In the genomic region with DNA sequence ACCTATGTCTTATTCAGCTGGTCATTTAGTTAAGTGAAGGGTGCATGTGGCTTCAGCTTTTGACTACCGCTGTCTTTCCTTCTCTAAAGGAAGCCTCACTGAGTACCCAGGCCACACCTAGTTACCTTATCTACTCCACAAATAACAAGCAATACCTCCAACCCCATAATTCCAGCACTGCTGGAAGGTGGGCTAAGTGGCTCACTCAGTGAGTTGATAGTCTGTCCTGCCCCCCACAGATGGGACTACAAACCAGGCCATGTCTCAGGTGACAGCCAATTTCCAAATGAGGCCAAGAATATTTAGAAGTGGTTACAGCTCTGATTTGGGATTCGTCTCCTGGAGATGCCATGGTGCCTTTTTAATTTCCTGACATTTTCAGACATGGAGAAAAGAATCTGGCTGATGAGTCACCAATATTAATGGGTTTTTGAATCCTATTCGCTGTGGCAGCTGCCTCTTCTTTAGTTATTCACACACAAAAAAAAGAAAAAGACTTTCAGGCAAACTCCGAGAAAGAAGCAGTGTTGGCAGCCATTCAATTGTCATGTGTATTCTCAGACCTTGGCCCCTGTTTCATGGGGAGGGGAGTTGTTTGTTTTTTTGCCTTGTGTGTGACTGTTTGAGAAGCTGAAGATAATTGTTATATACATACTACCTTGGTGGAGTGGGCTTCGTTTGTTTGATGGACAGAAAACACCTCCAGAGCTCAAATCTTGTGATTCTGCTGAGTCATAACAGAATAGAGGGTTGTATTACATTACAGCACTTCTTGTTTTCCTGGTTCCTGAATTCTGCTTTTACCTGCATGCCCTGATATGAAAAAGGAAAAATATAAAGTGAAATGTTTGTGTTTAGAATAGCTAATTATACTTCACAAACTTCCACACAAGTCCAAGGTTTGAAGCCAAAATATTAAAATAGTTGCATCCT, we compare ENCODE assay signal across 12 cellular contexts.
DNase-seq lines count a peak whose midpoint lies in the region; ATAC-seq and TF ChIP-seq lines count a peak whose summit lies in the region.
"Had no signal": no experiment of that assay in that cellular context is flagged by ENCODE, and none has a peak within 500 bp of the region (broad histone marks: within the 10 kb centered on the region; RNA-seq: fewer than 3 reads in every experiment).

No MANE protein-coding gene starts in this region.

- no peak overlapping the region for H3K4me2 ChIP-seq in mammary epithelial cell (ENCODE audit: insufficient read depth, low read depth, low read length)

- H3K9ac ChIP-seq in mammary epithelial cell (ENCODE audit: insufficient read depth, low read length) = no peak overlapping the region

- H3K27me3 ChIP-seq in H7 (ENCODE audit: control insufficient read depth, insufficient read depth, low read length) = no peaks in the 10 kb centered on the region
- H3K27me3 ChIP-seq in mammary epithelial cell (ENCODE audit: insufficient read depth, low read length) = no peaks in the 10 kb centered on the region
- H3K27me3 ChIP-seq in gastroesophageal sphincter = no peaks in the 10 kb centered on the region
- H3K27me3 ChIP-seq: colonic mucosa had no signal

- ATAC-seq in GM19324 (IDR thresholded peaks at IDR 0.05; ENCODE audit: low FRiP score, unreplicated experiment) (no peak), gastroesophageal sphincter (no peak)
- ATAC-seq: activated CD8-positive, alpha-beta T cell treated with anti-CD3 and anti-CD28 coated beads, Interleukin-2, amount 10 ng/mL, durations not matched to agents 7 days and 5 days; left colon had no signal

- H3K4me1 ChIP-seq in mammary epithelial cell (ENCODE audit: insufficient read depth, low read length) (peaks cover 21% of the 10 kb centered on the region), gastroesophageal sphincter (peaks cover 5 to 20% (median 10%) of the 10 kb centered on the region in 3 donors)
- H3K4me1 ChIP-seq: colonic mucosa had no signal

- DNase-seq in H7 = peak; percentile 7
- DNase-seq in NCI-H2171 (lab: John Stamatoyannopoulos, UW) = peak; percentile 28
- DNase-seq in mammary epithelial cell = no peak
- no peak for DNase-seq in nephron progenitor cell
- DNase-seq in activated effector memory CD4-positive, alpha-beta T cell treated with Interleukin-2 at 50 U/mL for 16 hours = no peak
- no peak for DNase-seq in SKM-1 (lab: John Stamatoyannopoulos, UW; ENCODE audit: unreplicated experiment)
- DNase-seq: activated CD8-positive, alpha-beta T cell treated with anti-CD3 and anti-CD28 coated beads, Interleukin-2, amount 10 ng/mL, durations not matched to agents 7 days and 5 days; colonic mucosa; left colon; stimulated activated CD4-positive, alpha-beta T cell treated with anti-CD3 and anti-CD28 coated beads, Interleukin-1b, Interleukin-23, amount 100 ng/mL, for 48 hours had no signal

- TF ChIP-seq CTCF in mammary epithelial cell (conservative IDR thresholded peaks at IDR 0.05 in 1 of 2, IDR thresholded peaks at IDR 0.05 in 1 of 2; ENCODE audit: extremely low read depth in 1 of 2, insufficient read depth in 1 of 2, low read depth in 1 of 2, low read length in 2 of 2) (no peak), nephron progenitor cell (IDR thresholded peaks at IDR 0.05) (no peak), gastroesophageal sphincter (IDR thresholded peaks at IDR 0.05) (no peak)

- no peaks in the 10 kb centered on the region for H3K9me3 Mint-ChIP-seq in nephron progenitor cell

- BruUV-seq in mammary epithelial cell (replicated peaks; lab: Mats Ljungman, UMichigan) = no TSS peak

- CTCF ChIA-PET in mammary epithelial cell (lab: Charles Lee; ENCODE audit: low non-redundant PET) = interaction anchor here (0.6 to 0.8 kb wide), 2 partner anchors 70 to 317 kb away, joined by 6 read pairs; no protein-coding TSS in a partner anchor

- no peaks in the 10 kb centered on the region for H4K20me1 ChIP-seq in mammary epithelial cell (ENCODE audit: insufficient read depth, low read length)

- TF ChIP-seq EP300 in gastroesophageal sphincter (IDR thresholded peaks at IDR 0.05) = no peak

- intact Hi-C loops in mammary epithelial cell (cut with micrococcal nuclease) = no loop called here

- H3K27me3 Mint-ChIP-seq in nephron progenitor cell (ENCODE audit: low read depth, poor library complexity) = peaks cover 3% of the 10 kb centered on the region

- H3K4me3 ChIP-seq in H7 (ENCODE audit: insufficient read depth, low read depth, low read length) = no peak overlapping the region
- no peak overlapping the region for H3K4me3 ChIP-seq in mammary epithelial cell (replicated peaks in 1 of 3; ENCODE audit: insufficient read depth in 1 of 3, low read depth in 2 of 3, low read length in 3 of 3)
- no peak overlapping the region for H3K4me3 ChIP-seq in gastroesophageal sphincter
- H3K4me3 ChIP-seq: colonic mucosa had no signal

- in situ Hi-C loops in mammary epithelial cell (cut with MboI; ENCODE audit: low sequenced_read_pairs in 2 of 2) = no loop called here

- H3K27ac Mint-ChIP-seq in nephron progenitor cell = peak overlapping the region; percentile 77
- H3K27ac Mint-ChIP-seq: activated CD8-positive, alpha-beta T cell treated with anti-CD3 and anti-CD28 coated beads, Interleukin-2, amount 10 ng/mL, durations not matched to agents 7 days and 5 days had no signal

- H3K4me3 Mint-ChIP-seq in nephron progenitor cell = no peak overlapping the region
- H3K4me3 Mint-ChIP-seq: activated CD8-positive, alpha-beta T cell treated with anti-CD3 and anti-CD28 coated beads, Interleukin-2, amount 10 ng/mL, durations not matched to agents 7 days and 5 days had no signal

- H3K36me3 Mint-ChIP-seq in nephron progenitor cell (ENCODE audit: low read depth) = no peaks in the 10 kb centered on the region

- H2AFZ ChIP-seq in mammary epithelial cell (ENCODE audit: low read depth, low read length) = peak overlapping the region; percentile 15

- H3K4me1 Mint-ChIP-seq in nephron progenitor cell = peaks cover 29% of the 10 kb centered on the region

- H3K36me3 ChIP-seq in H7 (replicated peaks; ENCODE audit: control insufficient read depth, insufficient read depth, low read length) = no peaks in the 10 kb centered on the region
- no peaks in the 10 kb centered on the region for H3K36me3 ChIP-seq in mammary epithelial cell (ENCODE audit: insufficient read depth, low read length)
- no peaks in the 10 kb centered on the region for H3K36me3 ChIP-seq in gastroesophageal sphincter
- H3K36me3 ChIP-seq: colonic mucosa had no signal

- dilution Hi-C loops in mammary epithelial cell (cut with HindIII; ENCODE audit: low sequenced_read_pairs) = no loop called here

- no peaks in the 10 kb centered on the region for H3K79me2 ChIP-seq in mammary epithelial cell (ENCODE audit: insufficient read depth, low read length)

- 65% methylated on average over 5 of the region's 5 CpGs for WGBS in mammary epithelial cell (ENCODE audit: low coverage, missing lambda C conversion rate)
- WGBS in gastroesophageal sphincter (ENCODE audit: low coverage in 1 of 2), 2 donors = 25 to 28% methylated on average over 4 to 5 of the region's 5 CpGs

- H3K27ac ChIP-seq in mammary epithelial cell (ENCODE audit: insufficient read depth, low read depth, low read length) (no peak overlapping the region), gastroesophageal sphincter (no peak overlapping the region)
- H3K27ac ChIP-seq: colonic mucosa had no signal

- H3K9me3 ChIP-seq in mammary epithelial cell (replicated peaks; ENCODE audit: insufficient read depth, low read length) (no peaks in the 10 kb centered on the region), gastroesophageal sphincter (no peaks in the 10 kb centered on the region)
- H3K9me3 ChIP-seq: colonic mucosa had no signal

- TF ChIP-seq POLR2A in gastroesophageal sphincter (IDR thresholded peaks at IDR 0.05) = no peak

Comparison
In these comparisons a context has a peak if more than half of its experiments do, and no peak if none do; other contexts are left out.
1. DNase-seq: peak in H7 (single experiment) and NCI-H2171 (single experiment); none in mammary epithelial cell (single experiment), nephron progenitor cell (single experiment), activated effector memory CD4-positive, alpha-beta T cell treated with Interleukin-2 at 50 U/mL for 16 hours (single experiment) and SKM-1 (single experiment).